In the genomic region with DNA sequence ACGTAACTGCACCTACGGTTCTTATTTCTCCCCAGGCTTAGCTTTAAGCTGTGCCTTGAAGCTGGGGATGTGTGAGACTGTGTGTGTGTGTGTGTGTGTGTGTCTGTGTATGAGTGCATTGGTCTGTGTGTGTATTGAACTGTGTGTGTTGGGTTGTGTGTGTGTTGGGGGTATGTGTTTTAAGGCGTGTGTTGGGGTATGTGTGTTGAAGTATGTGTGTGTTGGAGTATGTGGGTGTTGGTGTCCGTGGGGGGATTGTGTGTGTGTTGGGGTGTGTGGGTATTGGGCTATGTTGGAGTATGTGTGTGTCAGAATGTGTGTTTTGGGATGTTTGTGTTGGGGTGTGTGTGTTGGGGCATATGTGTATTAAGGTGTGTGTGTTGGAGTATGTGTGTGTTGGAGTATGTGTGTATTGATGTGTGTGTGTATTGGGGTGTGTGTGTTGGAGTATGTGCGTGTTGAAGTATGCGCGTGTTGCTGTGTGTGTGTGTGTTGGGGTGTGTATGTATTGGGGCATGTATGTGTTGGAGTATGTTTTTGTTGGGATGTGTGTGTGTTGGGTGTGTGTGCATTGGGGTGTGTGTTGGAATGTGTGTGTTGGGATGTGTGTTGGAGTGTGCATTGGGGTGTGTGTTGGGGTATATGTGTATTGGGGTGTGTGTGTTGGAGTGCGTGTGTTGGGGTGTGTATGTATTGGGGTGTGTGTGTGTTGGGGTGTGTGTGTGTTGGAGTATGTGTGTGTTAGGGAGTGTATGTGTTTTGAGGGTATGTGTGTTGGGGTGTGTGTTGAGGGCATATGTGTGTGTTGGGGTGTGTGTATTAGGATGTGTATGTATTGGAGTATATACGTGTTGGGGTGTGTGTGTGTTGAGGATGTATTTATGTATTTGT, we compare ENCODE assay signal across 21 cellular contexts.
"Had no signal": no experiment of that assay in that cellular context is flagged by ENCODE, and none has a peak within 500 bp of the region (broad histone marks: within the 10 kb centered on the region; RNA-seq: fewer than 3 reads in every experiment).

No MANE protein-coding gene starts in this region.

- H3K4me1 ChIP-seq: colonic mucosa, foreskin keratinocyte, left ventricle myocardium inferior, lower lobe of right lung, tibial artery, upper lobe of right lung had no signal

- H3K36me3 ChIP-seq: colonic mucosa, left ventricle myocardium inferior, lower lobe of right lung, ovary, right atrium auricular region, tibial artery, upper lobe of right lung had no signal

- H3K27me3 Mint-ChIP-seq: stimulated activated naive CD8-positive, alpha-beta T cell treated with anti-CD3 and anti-CD28 coated beads, Interleukin-15, Interleukin-2, amounts not matched to agents 100 ng/mL and 50 ng/mL, for 24 hours had no signal

- H3K27ac ChIP-seq: colonic mucosa, foreskin keratinocyte, left ventricle myocardium inferior, lower lobe of right lung, ovary, right atrium auricular region, tibial artery, upper lobe of right lung had no signal

- H3K4me3 ChIP-seq: colonic mucosa, left ventricle myocardium inferior, lower lobe of right lung, ovary, right atrium auricular region, smooth muscle cell, tibial artery, upper lobe of right lung had no signal

- DNase-seq: cerebellar nuclear complex; colonic mucosa; effector CD4-positive, alpha-beta T cell; endodermal cell; erythroblast; foreskin keratinocyte; kidney; left cardiac atrium; left ventricle myocardium inferior; lower lobe of right lung; midbrain; stimulated activated CD4-positive, alpha-beta T cell treated with anti-CD3 and anti-CD28 coated beads, Interleukin-2, amount 100 ng/mL, for 48 hours; upper lobe of right lung had no signal

- H3K27ac Mint-ChIP-seq: endodermal cell; memory B cell; nephron; stimulated activated naive CD8-positive, alpha-beta T cell treated with anti-CD3 and anti-CD28 coated beads, Interleukin-15, Interleukin-2, amounts not matched to agents 100 ng/mL and 50 ng/mL, for 24 hours had no signal

- H3K9me3 ChIP-seq: colonic mucosa, left ventricle myocardium inferior, lower lobe of right lung, ovary, right atrium auricular region, tibial artery, upper lobe of right lung had no signal

- ATAC-seq: foreskin keratinocyte, lower lobe of right lung, upper lobe of right lung had no signal

- FAIRE-seq: endothelial cell of umbilical vein, kidney had no signal

- H3K4me3 Mint-ChIP-seq: endodermal cell; memory B cell; nephron; stimulated activated naive CD8-positive, alpha-beta T cell treated with anti-CD3 and anti-CD28 coated beads, Interleukin-15, Interleukin-2, amounts not matched to agents 100 ng/mL and 50 ng/mL, for 24 hours had no signal

- H3K27me3 ChIP-seq: colonic mucosa, ovary, right atrium auricular region, upper lobe of right lung had no signal

- H3K4me1 Mint-ChIP-seq: memory B cell had no signal

- H3K4me2 ChIP-seq: smooth muscle cell had no signal

- H3K36me3 Mint-ChIP-seq: memory B cell had no signal

- H3K9me3 Mint-ChIP-seq: memory B cell; nephron; stimulated activated naive CD8-positive, alpha-beta T cell treated with anti-CD3 and anti-CD28 coated beads, Interleukin-15, Interleukin-2, amounts not matched to agents 100 ng/mL and 50 ng/mL, for 24 hours had no signal
